In the genomic region with DNA sequence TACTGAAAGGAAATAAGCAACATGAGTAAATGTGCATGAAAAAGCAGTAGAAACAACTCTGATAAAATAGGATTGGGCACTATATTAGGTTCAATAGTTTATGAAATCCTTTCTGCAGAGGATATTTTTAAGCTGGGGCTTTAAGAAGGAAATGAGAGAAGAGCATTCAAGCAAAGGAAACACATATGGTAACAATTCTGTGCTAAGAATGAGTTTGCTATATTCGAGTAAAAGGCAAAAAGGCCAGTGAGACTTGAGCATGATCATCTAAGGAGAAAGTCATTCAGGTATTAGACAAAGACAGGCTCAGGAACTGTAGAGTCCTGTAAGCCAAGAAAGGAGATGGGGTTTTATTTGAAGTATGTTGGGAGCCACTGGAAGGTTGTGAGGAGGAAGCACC, we compare ENCODE assay signal across 1 cellular context.
TF ChIP-seq lines count a peak whose summit lies in the region.

No MANE protein-coding gene starts in this region.

TF ChIP-seq in GM12878, 131 proteins besides CTCF, POLR2A, EP300 and RAD21 (continued from another document):
- TF ChIP-seq EZH2 (IDR thresholded peaks at IDR 0.05; ENCODE audit: borderline replicate concordance, control insufficient read depth, low read depth, low read length) (no peak), SMAD1 (IDR thresholded peaks at IDR 0.05; ENCODE audit: low read depth, partially characterized antibody) (no peak), ZNF217 (IDR thresholded peaks at IDR 0.05) (no peak), ZSCAN29 (IDR thresholded peaks at IDR 0.05) (no peak), NR2C2 (IDR thresholded peaks at IDR 0.05; ENCODE audit: borderline replicate concordance, control insufficient read depth, insufficient read length, low read depth) (no peak), DPF2 (IDR thresholded peaks at IDR 0.05) (no peak), RELA (IDR thresholded peaks at IDR 0.05; ENCODE audit: borderline replicate concordance, partially characterized antibody) (no peak), RAD51 (IDR thresholded peaks at IDR 0.05) (no peak), NFXL1 (IDR thresholded peaks at IDR 0.05; ENCODE audit: borderline replicate concordance) (no peak), SIX5 (IDR thresholded peaks at IDR 0.05; ENCODE audit: low read depth, low read length, severe bottlenecking) (no peak), SIN3A (IDR thresholded peaks at IDR 0.05; ENCODE audit: low read depth, low read length) (no peak), CEBPB (IDR thresholded peaks at IDR 0.05; ENCODE audit: borderline replicate concordance in 1 of 2, low read depth in 2 of 2, low read length in 2 of 2) (no peak)
- TF ChIP-seq, protein P1, sequence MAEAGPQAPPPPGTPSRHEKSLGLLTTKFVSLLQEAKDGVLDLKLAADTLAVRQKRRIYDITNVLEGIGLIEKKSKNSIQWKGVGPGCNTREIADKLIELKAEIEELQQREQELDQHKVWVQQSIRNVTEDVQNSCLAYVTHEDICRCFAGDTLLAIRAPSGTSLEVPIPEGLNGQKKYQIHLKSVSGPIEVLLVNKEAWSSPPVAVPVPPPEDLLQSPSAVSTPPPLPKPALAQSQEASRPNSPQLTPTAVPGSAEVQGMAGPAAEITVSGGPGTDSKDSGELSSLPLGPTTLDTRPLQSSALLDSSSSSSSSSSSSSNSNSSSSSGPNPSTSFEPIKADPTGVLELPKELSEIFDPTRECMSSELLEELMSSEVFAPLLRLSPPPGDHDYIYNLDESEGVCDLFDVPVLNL (IDR thresholded peaks at IDR 0.05; ENCODE audit: low read depth, low read length): no peak
- TF ChIP-seq, protein P2, sequence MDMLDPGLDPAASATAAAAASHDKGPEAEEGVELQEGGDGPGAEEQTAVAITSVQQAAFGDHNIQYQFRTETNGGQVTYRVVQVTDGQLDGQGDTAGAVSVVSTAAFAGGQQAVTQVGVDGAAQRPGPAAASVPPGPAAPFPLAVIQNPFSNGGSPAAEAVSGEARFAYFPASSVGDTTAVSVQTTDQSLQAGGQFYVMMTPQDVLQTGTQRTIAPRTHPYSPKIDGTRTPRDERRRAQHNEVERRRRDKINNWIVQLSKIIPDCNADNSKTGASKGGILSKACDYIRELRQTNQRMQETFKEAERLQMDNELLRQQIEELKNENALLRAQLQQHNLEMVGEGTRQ (IDR thresholded peaks at IDR 0.05; ENCODE audit: borderline replicate concordance, low read depth, low read length): no peak
- TF ChIP-seq, protein P3, sequence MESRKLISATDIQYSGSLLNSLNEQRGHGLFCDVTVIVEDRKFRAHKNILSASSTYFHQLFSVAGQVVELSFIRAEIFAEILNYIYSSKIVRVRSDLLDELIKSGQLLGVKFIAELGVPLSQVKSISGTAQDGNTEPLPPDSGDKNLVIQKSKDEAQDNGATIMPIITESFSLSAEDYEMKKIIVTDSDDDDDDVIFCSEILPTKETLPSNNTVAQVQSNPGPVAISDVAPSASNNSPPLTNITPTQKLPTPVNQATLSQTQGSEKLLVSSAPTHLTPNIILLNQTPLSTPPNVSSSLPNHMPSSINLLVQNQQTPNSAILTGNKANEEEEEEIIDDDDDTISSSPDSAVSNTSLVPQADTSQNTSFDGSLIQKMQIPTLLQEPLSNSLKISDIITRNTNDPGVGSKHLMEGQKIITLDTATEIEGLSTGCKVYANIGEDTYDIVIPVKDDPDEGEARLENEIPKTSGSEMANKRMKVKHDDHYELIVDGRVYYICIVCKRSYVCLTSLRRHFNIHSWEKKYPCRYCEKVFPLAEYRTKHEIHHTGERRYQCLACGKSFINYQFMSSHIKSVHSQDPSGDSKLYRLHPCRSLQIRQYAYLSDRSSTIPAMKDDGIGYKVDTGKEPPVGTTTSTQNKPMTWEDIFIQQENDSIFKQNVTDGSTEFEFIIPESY (IDR thresholded peaks at IDR 0.05): no peak
- TF ChIP-seq, protein P4, sequence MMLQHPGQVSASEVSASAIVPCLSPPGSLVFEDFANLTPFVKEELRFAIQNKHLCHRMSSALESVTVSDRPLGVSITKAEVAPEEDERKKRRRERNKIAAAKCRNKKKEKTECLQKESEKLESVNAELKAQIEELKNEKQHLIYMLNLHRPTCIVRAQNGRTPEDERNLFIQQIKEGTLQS (IDR thresholded peaks at IDR 0.05; ENCODE audit: borderline replicate concordance, extremely low read depth, low read depth, low read length): no peak
- TF ChIP-seq, protein P5, sequence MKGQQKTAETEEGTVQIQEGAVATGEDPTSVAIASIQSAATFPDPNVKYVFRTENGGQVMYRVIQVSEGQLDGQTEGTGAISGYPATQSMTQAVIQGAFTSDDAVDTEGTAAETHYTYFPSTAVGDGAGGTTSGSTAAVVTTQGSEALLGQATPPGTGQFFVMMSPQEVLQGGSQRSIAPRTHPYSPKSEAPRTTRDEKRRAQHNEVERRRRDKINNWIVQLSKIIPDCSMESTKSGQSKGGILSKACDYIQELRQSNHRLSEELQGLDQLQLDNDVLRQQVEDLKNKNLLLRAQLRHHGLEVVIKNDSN (IDR thresholded peaks at IDR 0.05; ENCODE audit: borderline replicate concordance, extremely low read length, insufficient read depth, low read depth, low read length): no peak
